11 cellular contexts compared by ENCODE assay signal in genomic region chr20:17731233-17731632, GRCh38. TPM values are rescaled to one million over a fixed set of nuclear protein-coding genes. Genes with fewer than 3 reads are reported as not detected.
"Had no signal": no experiment of that assay in that cellular context is flagged by ENCODE, and none has a peak within 500 bp of the region (broad histone marks: within the 10 kb centered on the region; RNA-seq: fewer than 3 reads in every experiment).

No MANE protein-coding gene starts in this region.

- DNase-seq: GM23248, GOT3, H7, H9, HCEC 1CT, HFFc6 had no signal

- H3K27ac ChIP-seq: GM23248 had no signal

- ATAC-seq: HCT116 had no signal

- H3K4me3 ChIP-seq: GM23248, GM23338, HAP-1 had no signal

- H3K27ac Mint-ChIP-seq: GM23338, HFFc6 had no signal

- H3K4me3 Mint-ChIP-seq: GM23338, H9, HFFc6 had no signal

- H3K36me3 ChIP-seq: HAP-1 had no signal

RNA-seq across cellular contexts. Expression of gene BANF2, which starts 31.5 kb away (rescaled TPM):
- total RNA-seq: GM23248, GM23338, H1, H4, H7, H9, HFFc6 had no signal
- polyA plus RNA-seq: GM23248, GM23338, H1 had no signal
